ENCODE assay signal across 27 cellular contexts in genomic region chr5:21573915-21574314, GRCh38.
DNase-seq lines count a peak whose midpoint lies in the region; TF ChIP-seq lines count a peak whose summit lies in the region.
"Had no signal": no experiment of that assay in that cellular context is flagged by ENCODE, and none has a peak within 500 bp of the region (broad histone marks: within the 10 kb centered on the region; RNA-seq: fewer than 3 reads in every experiment).

No MANE protein-coding gene starts in this region.

- H3K36me3 ChIP-seq in brain microvascular endothelial cell (replicated peaks) = no peaks in the 10 kb centered on the region
- H3K36me3 ChIP-seq: ascending aorta, BLaER1, heart left ventricle, thoracic aorta, uterus had no signal

- no peak overlapping the region for H3K4me3 ChIP-seq in brain microvascular endothelial cell (ENCODE audit: low read depth, low read length)
- H3K4me3 ChIP-seq: ascending aorta, BLaER1, GM12878, thoracic aorta, uterus had no signal

- peaks cover 27% of the 10 kb centered on the region for H3K4me1 Mint-ChIP-seq in brain
- H3K4me1 Mint-ChIP-seq: activated CD8-positive, alpha-beta memory T cell treated with anti-CD3 and anti-CD28 coated beads, Interleukin-2, amount 10 ng/mL, durations not matched to agents 7 days and 5 days; activated naive CD4-positive, alpha-beta T cell treated with anti-CD3 and anti-CD28 coated beads, Interleukin-2, amount 50 U/mL, for 24 hours; central memory CD8-positive, alpha-beta T cell; naive thymus-derived CD8-positive, alpha-beta T cell had no signal

- no peak overlapping the region for H3K4me3 Mint-ChIP-seq in brain
- H3K4me3 Mint-ChIP-seq: activated CD8-positive, alpha-beta memory T cell treated with anti-CD3 and anti-CD28 coated beads, Interleukin-2, amount 10 ng/mL, durations not matched to agents 7 days and 5 days; activated naive CD4-positive, alpha-beta T cell treated with anti-CD3 and anti-CD28 coated beads, Interleukin-2, amount 50 U/mL, for 24 hours; central memory CD8-positive, alpha-beta T cell; naive thymus-derived CD8-positive, alpha-beta T cell had no signal

- TF ChIP-seq CTCF in brain (conservative IDR thresholded peaks at IDR 0.05) (no peak), brain microvascular endothelial cell (IDR thresholded peaks at IDR 0.05; ENCODE audit: low read depth, low read length, missing control alignments) (no peak)

- H3K9me3 Mint-ChIP-seq in brain = peaks cover 0 to 6% (median 0%) of the 10 kb centered on the region in 5 experiments
- H3K9me3 Mint-ChIP-seq: activated naive CD4-positive, alpha-beta T cell treated with anti-CD3 and anti-CD28 coated beads, Interleukin-2, amount 50 U/mL, for 24 hours had no signal

- peak; percentile 51 for DNase-seq in NCI-H146 (lab: John Stamatoyannopoulos, UW)
- no peak for DNase-seq in NCI-H146 treated with DMSO at 0.1 percent for 48 hours (lab: John Stamatoyannopoulos, UW; ENCODE audit: unreplicated experiment)
- peak; percentile 74 to 81 for DNase-seq in NCI-H1930 (lab: John Stamatoyannopoulos, UW)
- DNase-seq in retina = peak; percentile 10
- DNase-seq in AG08395 (ENCODE audit: low spot score) = no peak
- no peak for DNase-seq in activated CD8-positive, alpha-beta memory T cell treated with anti-CD3 and anti-CD28 coated beads for 24 hours
- DNase-seq in brain microvascular endothelial cell = no peak
- DNase-seq: activated CD4-positive, alpha-beta T cell treated with anti-CD3 and anti-CD28 coated beads for 48 hours; activated CD8-positive, alpha-beta memory T cell treated with anti-CD3 and anti-CD28 coated beads, Interleukin-2, amount 10 ng/mL, durations not matched to agents 7 days and 5 days; COR-L47; heart left ventricle; mesendoderm; naive thymus-derived CD8-positive, alpha-beta T cell; NCI-H187 treated with DMSO at 0.1 percent for 48 hours; RPMI8226; stimulated activated CD4-positive, alpha-beta T cell treated with anti-CD3 and anti-CD28 coated beads, Interleukin-12 subunit alpha, Interleukin-12 subunit beta, amount 100 ng/mL, for 4 hours; stimulated activated CD4-positive, alpha-beta T cell treated with anti-CD3 and anti-CD28 coated beads, Interleukin-4, amount 100 ng/mL, for 24 hours; stimulated activated naive CD4-positive, alpha-beta T cell treated with Interleukin-2 at 50 U/mL for 16 hours; uterus had no signal

- H3K36me3 Mint-ChIP-seq in brain = peaks cover 4% of the 10 kb centered on the region

- in situ Hi-C loops in brain microvascular endothelial cell (cut with HindIII; ENCODE audit: low pct_ligation_motif_present, low sequenced_read_pairs) = no loop called here

- peak overlapping the region; percentile 6 to 72 (median 36) for H3K27ac Mint-ChIP-seq in brain
- H3K27ac Mint-ChIP-seq: activated CD8-positive, alpha-beta memory T cell treated with anti-CD3 and anti-CD28 coated beads, Interleukin-2, amount 10 ng/mL, durations not matched to agents 7 days and 5 days; activated naive CD4-positive, alpha-beta T cell treated with anti-CD3 and anti-CD28 coated beads, Interleukin-2, amount 50 U/mL, for 24 hours; naive thymus-derived CD8-positive, alpha-beta T cell had no signal

- no peaks in the 10 kb centered on the region for H3K27me3 ChIP-seq in brain microvascular endothelial cell (replicated peaks)
- H3K27me3 ChIP-seq: ascending aorta, BLaER1, heart left ventricle, uterus had no signal

- H3K27me3 Mint-ChIP-seq in brain = peaks cover 8% of the 10 kb centered on the region
- H3K27me3 Mint-ChIP-seq: activated CD8-positive, alpha-beta memory T cell treated with anti-CD3 and anti-CD28 coated beads, Interleukin-2, amount 10 ng/mL, durations not matched to agents 7 days and 5 days; activated naive CD4-positive, alpha-beta T cell treated with anti-CD3 and anti-CD28 coated beads, Interleukin-2, amount 50 U/mL, for 24 hours; central memory CD8-positive, alpha-beta T cell; naive thymus-derived CD8-positive, alpha-beta T cell had no signal

- H3K27ac ChIP-seq in brain microvascular endothelial cell = no peak overlapping the region
- H3K27ac ChIP-seq: ascending aorta, BLaER1, heart left ventricle, thoracic aorta, uterus, VCaP had no signal

Comparison
In these comparisons a context has a peak if more than half of its experiments do, and no peak if none do; other contexts are left out.
1. DNase-seq: peak in NCI-H146 (single experiment), NCI-H1930 (2 of 2) and retina (single experiment); none in NCI-H146 treated with DMSO at 0.1 percent for 48 hours (single experiment), AG08395 (single experiment), activated CD8-positive, alpha-beta memory T cell treated with anti-CD3 and anti-CD28 coated beads for 24 hours (single experiment) and brain microvascular endothelial cell (single experiment).